19 cellular contexts compared by ENCODE assay signal in genomic region chr10:87752571-87752970, GRCh38.
DNase-seq lines count a peak whose midpoint lies in the region; ATAC-seq, FAIRE-seq and TF ChIP-seq lines count a peak whose summit lies in the region.
"Had no signal": no experiment of that assay in that cellular context is flagged by ENCODE, and none has a peak within 500 bp of the region (broad histone marks: within the 10 kb centered on the region; RNA-seq: fewer than 3 reads in every experiment).

No MANE protein-coding gene starts in this region.

- no peaks in the 10 kb centered on the region for H3K27me3 ChIP-seq in foreskin keratinocyte
- H3K27me3 ChIP-seq: cardiac muscle cell, suprapubic skin had no signal

- H3K4me1 Mint-ChIP-seq in activated T-cell treated with anti-CD3 and anti-CD28 coated beads, Interleukin-2, amount 50 U/mL, for 4 hours (ENCODE audit: low read depth): peaks cover 12% of the 10 kb centered on the region
- no peaks in the 10 kb centered on the region for H3K4me1 Mint-ChIP-seq in effector memory CD8-positive, alpha-beta T cell (ENCODE audit: low read depth in 2 of 2)

- no peak for ATAC-seq in A549
- ATAC-seq in foreskin keratinocyte: peak; percentile 66
- ATAC-seq in activated T-cell treated with anti-CD3 and anti-CD28 coated beads, Interleukin-2, amount 50 U/mL, for 4 hours: no peak
- no peak for ATAC-seq in effector memory CD8-positive, alpha-beta T cell (replicated peaks)

- no peak overlapping the region for H3K27ac Mint-ChIP-seq in effector memory CD8-positive, alpha-beta T cell

- CTCF ChIA-PET in A549 (lab: Yijun Ruan, JAX): interaction anchor here (1.5 to 3.0 kb wide), 2 partner anchors 12 to 18 kb away, joined by 5 to 15 read pairs; no protein-coding TSS in a partner anchor

- no peak for TF ChIP-seq EP300 in A549 (IDR thresholded peaks at IDR 0.05)

- peaks cover 20% of the 10 kb centered on the region for H3K36me3 Mint-ChIP-seq in activated T-cell treated with anti-CD3 and anti-CD28 coated beads, Interleukin-2, amount 50 U/mL, for 4 hours (ENCODE audit: insufficient read depth)
- peaks cover 22% of the 10 kb centered on the region for H3K36me3 Mint-ChIP-seq in effector memory CD8-positive, alpha-beta T cell (ENCODE audit: insufficient read depth)

- no peak overlapping the region for H3K4me2 ChIP-seq in A549
- H3K4me2 ChIP-seq: PC-9 had no signal

- WGBS in A549 (ENCODE audit: missing lambda C conversion rate): 84% methylated on average over 2 of the region's 2 CpGs

- H3K4me1 ChIP-seq in A549: no peaks in the 10 kb centered on the region
- H3K4me1 ChIP-seq in foreskin keratinocyte: peaks cover 10% of the 10 kb centered on the region

- peak; percentile 7 for FAIRE-seq in A549 (lab: Jason Lieb, UNC)

- in situ Hi-C loops in astrocyte of the cerebellum (cut with HindIII; ENCODE audit: low sequenced_read_pairs): no loop called here

- no peak for DNase-seq in A549 (ENCODE audit: low read depth in 1 of 2, low spot score in 1 of 2)
- DNase-seq in HPDE6-E6E7 (ENCODE audit: extremely low spot score): peak; percentile 41
- peak; percentile 45 for DNase-seq in astrocyte of the cerebellum (ENCODE audit: low read depth)
- peak; percentile 50 to 75 for DNase-seq in foreskin keratinocyte
- DNase-seq in activated CD4-positive, alpha-beta T cell treated with anti-CD3 and anti-CD28 coated beads, Interleukin-2, amount 50 U/mL, for 4 hours: no peak
- DNase-seq in activated gamma-delta T cell (lab: John Stamatoyannopoulos, UW): no peak
- DNase-seq in activated T-cell treated with anti-CD3 and anti-CD28 coated beads, Interleukin-2, amount 50 U/mL, for 4 hours: no peak
- no peak for DNase-seq in effector memory CD8-positive, alpha-beta T cell
- DNase-seq: activated effector memory CD4-positive, alpha-beta T cell treated with anti-CD3 and anti-CD28 coated beads, Interleukin-2, amount 50 U/mL, for 16 hours; COR-L47; hippocampal formation; MM.1S; NCI-H187 treated with DMSO at 0.1 percent for 48 hours; NCI-H524 treated with DMSO at 0.1 percent for 48 hours; PC-9; SW 1271; WERI-Rb-1 had no signal

- TF ChIP-seq POLR2A in A549 (IDR thresholded peaks at IDR 0.05; ENCODE audit: low read length): no peak

- no peak for TF ChIP-seq CTCF in A549 (IDR thresholded peaks at IDR 0.05)
- TF ChIP-seq CTCF in astrocyte of the cerebellum (IDR thresholded peaks at IDR 0.05; ENCODE audit: low read depth, low read length, missing control alignments): no peak
- no peak for TF ChIP-seq CTCF in foreskin keratinocyte (conservative IDR thresholded peaks at IDR 0.05)

- H3K9me3 Mint-ChIP-seq in activated T-cell treated with anti-CD3 and anti-CD28 coated beads, Interleukin-2, amount 50 U/mL, for 4 hours: no peaks in the 10 kb centered on the region
- peaks cover 0 to 2% of the 10 kb centered on the region in 2 donors for H3K9me3 Mint-ChIP-seq in effector memory CD8-positive, alpha-beta T cell

- POLR2A ChIA-PET in A549 (lab: Yijun Ruan, JAX): no interaction called here

- H3K4me3 Mint-ChIP-seq in activated T-cell treated with anti-CD3 and anti-CD28 coated beads, Interleukin-2, amount 50 U/mL, for 4 hours: no peak overlapping the region
- H3K4me3 Mint-ChIP-seq in effector memory CD8-positive, alpha-beta T cell: no peak overlapping the region

- H3K27ac ChIP-seq in A549 (no peak overlapping the region), foreskin keratinocyte (no peak overlapping the region)
- H3K27ac ChIP-seq: cardiac muscle cell, PC-9, suprapubic skin, WERI-Rb-1 had no signal

- H3K27me3 Mint-ChIP-seq in activated T-cell treated with anti-CD3 and anti-CD28 coated beads, Interleukin-2, amount 50 U/mL, for 4 hours (ENCODE audit: low read depth): no peaks in the 10 kb centered on the region
- H3K27me3 Mint-ChIP-seq in effector memory CD8-positive, alpha-beta T cell: no peaks in the 10 kb centered on the region

- TF ChIP-seq RAD21 in A549 (conservative IDR thresholded peaks at IDR 0.05 in 1 of 2, IDR thresholded peaks at IDR 0.05 in 1 of 2): no peak

- H3K4me3 ChIP-seq in A549 (no peak overlapping the region), astrocyte of the cerebellum (ENCODE audit: low read depth, low read length) (no peak overlapping the region)
- H3K4me3 ChIP-seq: cardiac muscle cell, PC-9, suprapubic skin had no signal

- no peaks in the 10 kb centered on the region for H3K9me3 ChIP-seq in A549
- H3K9me3 ChIP-seq: suprapubic skin had no signal

TF ChIP-seq in A549, 52 proteins besides CTCF, POLR2A, EP300 and RAD21:
- TF ChIP-seq, protein P1, sequence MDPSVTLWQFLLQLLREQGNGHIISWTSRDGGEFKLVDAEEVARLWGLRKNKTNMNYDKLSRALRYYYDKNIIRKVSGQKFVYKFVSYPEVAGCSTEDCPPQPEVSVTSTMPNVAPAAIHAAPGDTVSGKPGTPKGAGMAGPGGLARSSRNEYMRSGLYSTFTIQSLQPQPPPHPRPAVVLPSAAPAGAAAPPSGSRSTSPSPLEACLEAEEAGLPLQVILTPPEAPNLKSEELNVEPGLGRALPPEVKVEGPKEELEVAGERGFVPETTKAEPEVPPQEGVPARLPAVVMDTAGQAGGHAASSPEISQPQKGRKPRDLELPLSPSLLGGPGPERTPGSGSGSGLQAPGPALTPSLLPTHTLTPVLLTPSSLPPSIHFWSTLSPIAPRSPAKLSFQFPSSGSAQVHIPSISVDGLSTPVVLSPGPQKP (IDR thresholded peaks at IDR 0.05; ENCODE audit: low read depth, low read length): no peak
- no peak for TF ChIP-seq CBX8 (IDR thresholded peaks at IDR 0.05)
- TF ChIP-seq FOSL2 (IDR thresholded peaks at IDR 0.05): no peak
- peak; percentile 49 for TF ChIP-seq FOSL2 (CRISPR knock-in tag; IDR thresholded peaks at IDR 0.05)

Comparison
In these comparisons a context has a peak if more than half of its experiments do, and no peak if none do; other contexts are left out.
1. DNase-seq: peak in HPDE6-E6E7 (single experiment), astrocyte of the cerebellum (single experiment) and foreskin keratinocyte (2 of 2); none in A549 (0 of 2), activated CD4-positive, alpha-beta T cell treated with anti-CD3 and anti-CD28 coated beads, Interleukin-2, amount 50 U/mL, for 4 hours (0 of 2), activated gamma-delta T cell (single experiment), activated T-cell treated with anti-CD3 and anti-CD28 coated beads, Interleukin-2, amount 50 U/mL, for 4 hours (single experiment) and effector memory CD8-positive, alpha-beta T cell (0 of 3).